In the genomic region with DNA sequence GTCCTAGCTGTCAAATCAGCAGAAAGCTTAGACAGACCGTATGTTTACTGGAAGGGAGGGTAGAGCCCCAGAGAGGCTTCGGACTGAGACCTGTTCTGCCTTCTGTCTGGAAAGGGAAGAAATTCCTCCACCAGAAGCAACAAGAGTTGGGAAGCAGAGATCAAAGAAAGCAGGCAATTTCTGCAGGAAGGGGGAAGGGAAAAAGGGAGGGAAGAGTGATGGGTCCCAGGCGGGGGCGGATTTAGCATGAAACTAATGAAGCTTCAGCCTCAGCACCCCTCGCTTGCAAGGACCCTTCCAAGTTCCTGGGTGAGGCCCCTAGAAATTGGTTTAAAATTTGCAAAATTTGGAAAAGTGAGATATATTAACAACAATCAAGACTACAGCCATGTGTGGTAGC, we compare ENCODE assay signal across 28 cellular contexts.
"Had no signal": no experiment of that assay in that cellular context is flagged by ENCODE, and none has a peak within 500 bp of the region (broad histone marks: within the 10 kb centered on the region; RNA-seq: fewer than 3 reads in every experiment).

No MANE protein-coding gene starts in this region.

- H3K36me3 Mint-ChIP-seq: immature natural killer cell, naive B cell, natural killer cell had no signal

- H3K27ac Mint-ChIP-seq: immature natural killer cell; mesothelial cell of epicardium; natural killer cell; progenitor cell of endocrine pancreas; stimulated activated naive CD8-positive, alpha-beta T cell treated with anti-CD3 and anti-CD28 coated beads, Interleukin-15, Interleukin-2, amounts not matched to agents 100 ng/mL and 50 ng/mL, for 24 hours had no signal

- H3K27me3 ChIP-seq: ovary, right atrium auricular region, suprapubic skin, tibial artery, upper lobe of right lung had no signal

- FAIRE-seq: islet of Langerhans, kidney, urothelium cell line had no signal

- H3K36me3 ChIP-seq: left ventricle myocardium inferior, ovary, right atrium auricular region, suprapubic skin, thoracic aorta, tibial artery, upper lobe of right lung had no signal

- H3K4me3 Mint-ChIP-seq: immature natural killer cell; mesothelial cell of epicardium; naive B cell; natural killer cell; stimulated activated naive CD8-positive, alpha-beta T cell treated with anti-CD3 and anti-CD28 coated beads, Interleukin-15, Interleukin-2, amounts not matched to agents 100 ng/mL and 50 ng/mL, for 24 hours had no signal

- H3K27ac ChIP-seq: left ventricle myocardium inferior, ovary, right atrium auricular region, skin epidermis, suprapubic skin, thoracic aorta, tibial artery, upper lobe of right lung had no signal

- H3K9me3 ChIP-seq: ovary, upper lobe of right lung had no signal

- H3K4me3 ChIP-seq: left ventricle myocardium inferior, lung, ovary, right atrium auricular region, skin epidermis, suprapubic skin, thoracic aorta, tibial artery, upper lobe of right lung had no signal

- ATAC-seq: left colon, natural killer cell, sciatic nerve, upper lobe of right lung had no signal

- H3K27me3 Mint-ChIP-seq: progenitor cell of endocrine pancreas; stimulated activated naive CD8-positive, alpha-beta T cell treated with anti-CD3 and anti-CD28 coated beads, Interleukin-15, Interleukin-2, amounts not matched to agents 100 ng/mL and 50 ng/mL, for 24 hours had no signal

- DNase-seq: hypothalamus; immature natural killer cell; kidney; left colon; left ventricle myocardium inferior; mesendoderm; naive B cell; natural killer cell; ovary; stimulated activated CD4-positive, alpha-beta T cell treated with anti-CD3 and anti-CD28 coated beads, Interleukin-12 subunit alpha, Interleukin-12 subunit beta, amount 100 ng/mL, for 4 hours; stimulated activated CD4-positive, alpha-beta T cell treated with anti-CD3 and anti-CD28 coated beads, Interleukin-15, amount 100 ng/mL, for 24 hours; stimulated activated CD4-positive, alpha-beta T cell treated with anti-CD3 and anti-CD28 coated beads, Interleukin-2, amount 100 ng/mL, for 24 hours; stimulated activated CD4-positive, alpha-beta T cell treated with anti-CD3 and anti-CD28 coated beads, Interleukin-4, amount 100 ng/mL, for 1 hour; stimulated activated naive CD4-positive, alpha-beta T cell; tibial artery; trophoblast cell; upper lobe of right lung had no signal

- H3K9me3 Mint-ChIP-seq: natural killer cell; stimulated activated naive CD8-positive, alpha-beta T cell treated with anti-CD3 and anti-CD28 coated beads, Interleukin-15, Interleukin-2, amounts not matched to agents 100 ng/mL and 50 ng/mL, for 24 hours had no signal
